Comparison of ENCODE assay signal across 1 cellular context in the genomic region with DNA sequence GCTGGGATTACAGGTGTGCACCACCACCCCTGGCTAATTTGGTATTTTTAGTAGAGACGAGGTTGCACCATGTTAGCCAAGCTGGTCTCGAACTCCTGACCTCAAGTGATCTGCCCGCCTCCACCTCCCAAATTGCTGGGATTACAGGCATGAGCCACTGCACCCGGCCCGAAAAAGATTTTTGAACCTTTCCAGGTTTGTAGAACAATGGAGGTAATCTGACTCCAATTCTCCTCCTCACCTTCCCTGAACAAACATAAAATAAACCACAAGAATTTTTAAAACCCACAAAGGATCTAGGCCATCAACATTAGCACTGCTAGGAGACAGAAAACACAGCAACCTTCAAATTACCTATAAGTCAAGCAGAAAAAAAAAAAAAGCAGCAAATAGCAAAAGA.
A peak's percentile ranks its signal among the peaks of the same experiment; 100 is the strongest.
TF ChIP-seq lines count a peak whose summit lies in the region.

No MANE protein-coding gene starts in this region.

TF ChIP-seq in HepG2, 621 proteins besides CTCF, POLR2A, EP300 and RAD21 (continued from another document and continues in another):
- TF ChIP-seq, protein P1, sequence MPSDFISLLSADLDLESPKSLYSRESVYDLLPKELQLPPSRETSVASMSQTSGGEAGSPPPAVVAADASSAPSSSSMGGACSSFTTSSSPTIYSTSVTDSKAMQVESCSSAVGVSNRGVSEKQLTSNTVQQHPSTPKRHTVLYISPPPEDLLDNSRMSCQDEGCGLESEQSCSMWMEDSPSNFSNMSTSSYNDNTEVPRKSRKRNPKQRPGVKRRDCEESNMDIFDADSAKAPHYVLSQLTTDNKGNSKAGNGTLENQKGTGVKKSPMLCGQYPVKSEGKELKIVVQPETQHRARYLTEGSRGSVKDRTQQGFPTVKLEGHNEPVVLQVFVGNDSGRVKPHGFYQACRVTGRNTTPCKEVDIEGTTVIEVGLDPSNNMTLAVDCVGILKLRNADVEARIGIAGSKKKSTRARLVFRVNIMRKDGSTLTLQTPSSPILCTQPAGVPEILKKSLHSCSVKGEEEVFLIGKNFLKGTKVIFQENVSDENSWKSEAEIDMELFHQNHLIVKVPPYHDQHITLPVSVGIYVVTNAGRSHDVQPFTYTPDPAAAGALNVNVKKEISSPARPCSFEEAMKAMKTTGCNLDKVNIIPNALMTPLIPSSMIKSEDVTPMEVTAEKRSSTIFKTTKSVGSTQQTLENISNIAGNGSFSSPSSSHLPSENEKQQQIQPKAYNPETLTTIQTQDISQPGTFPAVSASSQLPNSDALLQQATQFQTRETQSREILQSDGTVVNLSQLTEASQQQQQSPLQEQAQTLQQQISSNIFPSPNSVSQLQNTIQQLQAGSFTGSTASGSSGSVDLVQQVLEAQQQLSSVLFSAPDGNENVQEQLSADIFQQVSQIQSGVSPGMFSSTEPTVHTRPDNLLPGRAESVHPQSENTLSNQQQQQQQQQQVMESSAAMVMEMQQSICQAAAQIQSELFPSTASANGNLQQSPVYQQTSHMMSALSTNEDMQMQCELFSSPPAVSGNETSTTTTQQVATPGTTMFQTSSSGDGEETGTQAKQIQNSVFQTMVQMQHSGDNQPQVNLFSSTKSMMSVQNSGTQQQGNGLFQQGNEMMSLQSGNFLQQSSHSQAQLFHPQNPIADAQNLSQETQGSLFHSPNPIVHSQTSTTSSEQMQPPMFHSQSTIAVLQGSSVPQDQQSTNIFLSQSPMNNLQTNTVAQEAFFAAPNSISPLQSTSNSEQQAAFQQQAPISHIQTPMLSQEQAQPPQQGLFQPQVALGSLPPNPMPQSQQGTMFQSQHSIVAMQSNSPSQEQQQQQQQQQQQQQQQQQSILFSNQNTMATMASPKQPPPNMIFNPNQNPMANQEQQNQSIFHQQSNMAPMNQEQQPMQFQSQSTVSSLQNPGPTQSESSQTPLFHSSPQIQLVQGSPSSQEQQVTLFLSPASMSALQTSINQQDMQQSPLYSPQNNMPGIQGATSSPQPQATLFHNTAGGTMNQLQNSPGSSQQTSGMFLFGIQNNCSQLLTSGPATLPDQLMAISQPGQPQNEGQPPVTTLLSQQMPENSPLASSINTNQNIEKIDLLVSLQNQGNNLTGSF (CRISPR knock-in tag; IDR thresholded peaks at IDR 0.05): no peak
- TF ChIP-seq, protein P2, sequence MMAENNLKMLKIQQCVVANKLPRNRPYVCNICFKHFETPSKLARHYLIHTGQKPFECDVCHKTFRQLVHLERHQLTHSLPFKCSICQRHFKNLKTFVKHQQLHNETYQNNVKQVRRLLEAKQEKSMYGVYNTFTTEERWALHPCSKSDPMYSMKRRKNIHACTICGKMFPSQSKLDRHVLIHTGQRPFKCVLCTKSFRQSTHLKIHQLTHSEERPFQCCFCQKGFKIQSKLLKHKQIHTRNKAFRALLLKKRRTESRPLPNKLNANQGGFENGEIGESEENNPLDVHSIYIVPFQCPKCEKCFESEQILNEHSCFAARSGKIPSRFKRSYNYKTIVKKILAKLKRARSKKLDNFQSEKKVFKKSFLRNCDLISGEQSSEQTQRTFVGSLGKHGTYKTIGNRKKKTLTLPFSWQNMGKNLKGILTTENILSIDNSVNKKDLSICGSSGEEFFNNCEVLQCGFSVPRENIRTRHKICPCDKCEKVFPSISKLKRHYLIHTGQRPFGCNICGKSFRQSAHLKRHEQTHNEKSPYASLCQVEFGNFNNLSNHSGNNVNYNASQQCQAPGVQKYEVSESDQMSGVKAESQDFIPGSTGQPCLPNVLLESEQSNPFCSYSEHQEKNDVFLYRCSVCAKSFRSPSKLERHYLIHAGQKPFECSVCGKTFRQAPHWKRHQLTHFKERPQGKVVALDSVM (CRISPR knock-in tag; IDR thresholded peaks at IDR 0.05): no peak
- TF ChIP-seq ZNF660 (CRISPR knock-in tag; IDR thresholded peaks at IDR 0.05; ENCODE audit: borderline replicate concordance, low read depth): no peak
- no peak for TF ChIP-seq EZH2 (conservative IDR thresholded peaks at IDR 0.05; ENCODE audit: low read depth, low read length)
- no peak for TF ChIP-seq ZBTB42 (CRISPR knock-in tag; IDR thresholded peaks at IDR 0.05)
- no peak for TF ChIP-seq HHEX (CRISPR knock-in tag; IDR thresholded peaks at IDR 0.05)
- 0 out of 2 replicates have a peak, but pooled peaks have one; percentile 16 for TF ChIP-seq TCF7 (IDR thresholded peaks at IDR 0.05; ENCODE audit: low read depth)
- no peak for TF ChIP-seq ZNF563 (CRISPR knock-in tag; IDR thresholded peaks at IDR 0.05)
- no peak for TF ChIP-seq ZNF496 (CRISPR knock-in tag; IDR thresholded peaks at IDR 0.05; ENCODE audit: insufficient replicate concordance)
- 0 out of 2 replicates have a peak, but pooled peaks have one; percentile 8 for TF ChIP-seq ZKSCAN1 (IDR thresholded peaks at IDR 0.05; ENCODE audit: low read length)
- TF ChIP-seq RBFOX2 (IDR thresholded peaks at IDR 0.05; ENCODE audit: low read depth, low read length): no peak
- TF ChIP-seq SOX5 (CRISPR knock-in tag; IDR thresholded peaks at IDR 0.05; ENCODE audit: borderline replicate concordance): peak; percentile 97
- TF ChIP-seq SP5 (CRISPR knock-in tag; IDR thresholded peaks at IDR 0.05; ENCODE audit: borderline replicate concordance, low read depth): peak; percentile 74
- TF ChIP-seq, protein P3, sequence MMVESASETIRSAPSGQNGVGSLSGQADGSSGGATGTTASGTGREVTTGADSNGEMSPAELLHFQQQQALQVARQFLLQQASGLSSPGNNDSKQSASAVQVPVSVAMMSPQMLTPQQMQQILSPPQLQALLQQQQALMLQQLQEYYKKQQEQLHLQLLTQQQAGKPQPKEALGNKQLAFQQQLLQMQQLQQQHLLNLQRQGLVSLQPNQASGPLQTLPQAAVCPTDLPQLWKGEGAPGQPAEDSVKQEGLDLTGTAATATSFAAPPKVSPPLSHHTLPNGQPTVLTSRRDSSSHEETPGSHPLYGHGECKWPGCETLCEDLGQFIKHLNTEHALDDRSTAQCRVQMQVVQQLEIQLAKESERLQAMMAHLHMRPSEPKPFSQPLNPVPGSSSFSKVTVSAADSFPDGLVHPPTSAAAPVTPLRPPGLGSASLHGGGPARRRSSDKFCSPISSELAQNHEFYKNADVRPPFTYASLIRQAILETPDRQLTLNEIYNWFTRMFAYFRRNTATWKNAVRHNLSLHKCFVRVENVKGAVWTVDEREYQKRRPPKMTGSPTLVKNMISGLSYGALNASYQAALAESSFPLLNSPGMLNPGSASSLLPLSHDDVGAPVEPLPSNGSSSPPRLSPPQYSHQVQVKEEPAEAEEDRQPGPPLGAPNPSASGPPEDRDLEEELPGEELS (CRISPR knock-in tag; IDR thresholded peaks at IDR 0.05): no peak
- TF ChIP-seq ETV6 (CRISPR knock-in tag; conservative IDR thresholded peaks at IDR 0.05): no peak
- no peak for TF ChIP-seq NFRKB (IDR thresholded peaks at IDR 0.05)
- TF ChIP-seq FOXK2 (IDR thresholded peaks at IDR 0.05): 0 out of 2 replicates have a peak, but pooled peaks have one; percentile 13
- peak; percentile 84; the same call in 1 of the 2 replicates for TF ChIP-seq RCOR2 (CRISPR knock-in tag; IDR thresholded peaks at IDR 0.05)
- TF ChIP-seq, protein P4, sequence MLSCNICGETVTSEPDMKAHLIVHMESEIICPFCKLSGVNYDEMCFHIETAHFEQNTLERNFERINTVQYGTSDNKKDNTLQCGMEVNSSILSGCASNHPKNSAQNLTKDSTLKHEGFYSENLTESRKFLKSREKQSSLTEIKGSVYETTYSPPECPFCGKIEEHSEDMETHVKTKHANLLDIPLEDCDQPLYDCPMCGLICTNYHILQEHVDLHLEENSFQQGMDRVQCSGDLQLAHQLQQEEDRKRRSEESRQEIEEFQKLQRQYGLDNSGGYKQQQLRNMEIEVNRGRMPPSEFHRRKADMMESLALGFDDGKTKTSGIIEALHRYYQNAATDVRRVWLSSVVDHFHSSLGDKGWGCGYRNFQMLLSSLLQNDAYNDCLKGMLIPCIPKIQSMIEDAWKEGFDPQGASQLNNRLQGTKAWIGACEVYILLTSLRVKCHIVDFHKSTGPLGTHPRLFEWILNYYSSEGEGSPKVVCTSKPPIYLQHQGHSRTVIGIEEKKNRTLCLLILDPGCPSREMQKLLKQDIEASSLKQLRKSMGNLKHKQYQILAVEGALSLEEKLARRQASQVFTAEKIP (CRISPR knock-in tag; IDR thresholded peaks at IDR 0.05; ENCODE audit: borderline replicate concordance): no peak
- TF ChIP-seq ZSCAN25 (CRISPR knock-in tag; IDR thresholded peaks at IDR 0.05): no peak
- TF ChIP-seq MED13 (CRISPR knock-in tag; IDR thresholded peaks at IDR 0.05): no peak
- peak; percentile 92 for TF ChIP-seq ZMYM2 (CRISPR knock-in tag; IDR thresholded peaks at IDR 0.05)
- no peak for TF ChIP-seq REPIN1 (CRISPR knock-in tag; IDR thresholded peaks at IDR 0.05; ENCODE audit: borderline replicate concordance, low read depth)
- TF ChIP-seq MXI1 (IDR thresholded peaks at IDR 0.05; ENCODE audit: borderline replicate concordance, low read depth, low read length): no peak
- TF ChIP-seq HMG20A (CRISPR knock-in tag; IDR thresholded peaks at IDR 0.05; ENCODE audit: borderline replicate concordance): peak; percentile 52; the same call in 1 of the 2 replicates
- TF ChIP-seq ZNF333 (CRISPR knock-in tag; IDR thresholded peaks at IDR 0.05; ENCODE audit: borderline replicate concordance): no peak
- TF ChIP-seq FLYWCH1 (CRISPR knock-in tag; IDR thresholded peaks at IDR 0.05): no peak
- peak; percentile 99 for TF ChIP-seq MTF1 (CRISPR knock-in tag; IDR thresholded peaks at IDR 0.05)
- TF ChIP-seq HNRNPL (IDR thresholded peaks at IDR 0.05; ENCODE audit: low read depth, low read length): no peak
- no peak for TF ChIP-seq ZNF552 (CRISPR knock-in tag; IDR thresholded peaks at IDR 0.05; ENCODE audit: borderline replicate concordance)
- TF ChIP-seq FOXP1 (IDR thresholded peaks at IDR 0.05): no peak
- TF ChIP-seq FOXP1 (CRISPR knock-in tag; IDR thresholded peaks at IDR 0.05): peak; percentile 32; the same call in 1 of the 2 replicates
- TF ChIP-seq RBAK (CRISPR knock-in tag; IDR thresholded peaks at IDR 0.05): no peak
- TF ChIP-seq ARNT2 (CRISPR knock-in tag; IDR thresholded peaks at IDR 0.05; ENCODE audit: low read depth): no peak
- peak; percentile 56; the same call in 1 of the 2 replicates for TF ChIP-seq CHD4 (IDR thresholded peaks at IDR 0.05; ENCODE audit: borderline replicate concordance, low read length)
- TF ChIP-seq MEF2D (CRISPR knock-in tag; IDR thresholded peaks at IDR 0.05): no peak
- TF ChIP-seq ZNF367 (CRISPR knock-in tag; IDR thresholded peaks at IDR 0.05; ENCODE audit: borderline replicate concordance): no peak
- TF ChIP-seq KLF15 (CRISPR knock-in tag; IDR thresholded peaks at IDR 0.05; ENCODE audit: borderline replicate concordance): no peak
- TF ChIP-seq, protein P5, sequence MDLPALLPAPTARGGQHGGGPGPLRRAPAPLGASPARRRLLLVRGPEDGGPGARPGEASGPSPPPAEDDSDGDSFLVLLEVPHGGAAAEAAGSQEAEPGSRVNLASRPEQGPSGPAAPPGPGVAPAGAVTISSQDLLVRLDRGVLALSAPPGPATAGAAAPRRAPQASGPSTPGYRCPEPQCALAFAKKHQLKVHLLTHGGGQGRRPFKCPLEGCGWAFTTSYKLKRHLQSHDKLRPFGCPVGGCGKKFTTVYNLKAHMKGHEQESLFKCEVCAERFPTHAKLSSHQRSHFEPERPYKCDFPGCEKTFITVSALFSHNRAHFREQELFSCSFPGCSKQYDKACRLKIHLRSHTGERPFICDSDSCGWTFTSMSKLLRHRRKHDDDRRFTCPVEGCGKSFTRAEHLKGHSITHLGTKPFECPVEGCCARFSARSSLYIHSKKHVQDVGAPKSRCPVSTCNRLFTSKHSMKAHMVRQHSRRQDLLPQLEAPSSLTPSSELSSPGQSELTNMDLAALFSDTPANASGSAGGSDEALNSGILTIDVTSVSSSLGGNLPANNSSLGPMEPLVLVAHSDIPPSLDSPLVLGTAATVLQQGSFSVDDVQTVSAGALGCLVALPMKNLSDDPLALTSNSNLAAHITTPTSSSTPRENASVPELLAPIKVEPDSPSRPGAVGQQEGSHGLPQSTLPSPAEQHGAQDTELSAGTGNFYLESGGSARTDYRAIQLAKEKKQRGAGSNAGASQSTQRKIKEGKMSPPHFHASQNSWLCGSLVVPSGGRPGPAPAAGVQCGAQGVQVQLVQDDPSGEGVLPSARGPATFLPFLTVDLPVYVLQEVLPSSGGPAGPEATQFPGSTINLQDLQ (CRISPR knock-in tag; IDR thresholded peaks at IDR 0.05): no peak
- TF ChIP-seq, protein P6, sequence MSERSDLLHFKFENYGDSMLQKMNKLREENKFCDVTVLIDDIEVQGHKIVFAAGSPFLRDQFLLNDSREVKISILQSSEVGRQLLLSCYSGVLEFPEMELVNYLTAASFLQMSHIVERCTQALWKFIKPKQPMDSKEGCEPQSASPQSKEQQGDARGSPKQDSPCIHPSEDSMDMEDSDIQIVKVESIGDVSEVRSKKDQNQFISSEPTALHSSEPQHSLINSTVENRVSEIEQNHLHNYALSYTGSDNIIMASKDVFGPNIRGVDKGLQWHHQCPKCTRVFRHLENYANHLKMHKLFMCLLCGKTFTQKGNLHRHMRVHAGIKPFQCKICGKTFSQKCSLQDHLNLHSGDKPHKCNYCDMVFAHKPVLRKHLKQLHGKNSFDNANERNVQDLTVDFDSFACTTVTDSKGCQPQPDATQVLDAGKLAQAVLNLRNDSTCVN (CRISPR knock-in tag; IDR thresholded peaks at IDR 0.05; ENCODE audit: borderline replicate concordance): no peak
- TF ChIP-seq CBFB (CRISPR knock-in tag; IDR thresholded peaks at IDR 0.05): peak; percentile 92
- TF ChIP-seq NBN (conservative IDR thresholded peaks at IDR 0.05): no peak
- TF ChIP-seq, protein P7, sequence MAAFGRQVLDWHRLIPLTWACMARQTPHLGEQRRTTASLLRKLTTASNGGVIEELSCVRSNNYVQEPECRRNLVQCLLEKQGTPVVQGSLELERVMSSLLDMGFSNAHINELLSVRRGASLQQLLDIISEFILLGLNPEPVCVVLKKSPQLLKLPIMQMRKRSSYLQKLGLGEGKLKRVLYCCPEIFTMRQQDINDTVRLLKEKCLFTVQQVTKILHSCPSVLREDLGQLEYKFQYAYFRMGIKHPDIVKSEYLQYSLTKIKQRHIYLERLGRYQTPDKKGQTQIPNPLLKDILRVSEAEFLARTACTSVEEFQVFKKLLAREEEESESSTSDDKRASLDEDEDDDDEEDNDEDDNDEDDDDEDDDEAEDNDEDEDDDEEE (CRISPR knock-in tag; IDR thresholded peaks at IDR 0.05): no peak
- peak; percentile 48; the same call in 1 of the 2 replicates for TF ChIP-seq ZMYM4 (CRISPR knock-in tag; IDR thresholded peaks at IDR 0.05)
- TF ChIP-seq PAF1 (CRISPR knock-in tag; IDR thresholded peaks at IDR 0.05): no peak
- TF ChIP-seq KDM1A (CRISPR knock-in tag; IDR thresholded peaks at IDR 0.05): peak; percentile 46; the same call in 1 of the 2 replicates
- TF ChIP-seq ZNF136 (CRISPR knock-in tag; IDR thresholded peaks at IDR 0.05; ENCODE audit: low read depth): no peak
- peak; percentile 44; the same call in 1 of the 2 replicates for TF ChIP-seq BCL6 (CRISPR knock-in tag; IDR thresholded peaks at IDR 0.05)
- TF ChIP-seq SMAD9 (CRISPR knock-in tag; IDR thresholded peaks at IDR 0.05): no peak
- TF ChIP-seq SOX13 (IDR thresholded peaks at IDR 0.05): peak; percentile 80
- TF ChIP-seq SOX13 (CRISPR knock-in tag; conservative IDR thresholded peaks at IDR 0.05 in 1 of 2, IDR thresholded peaks at IDR 0.05 in 1 of 2): peak in 1 of 2 experiments; percentile 98; a peak in 2 of 4 replicates
- TF ChIP-seq SALL2 (CRISPR knock-in tag; IDR thresholded peaks at IDR 0.05): no peak
- TF ChIP-seq, protein P8, sequence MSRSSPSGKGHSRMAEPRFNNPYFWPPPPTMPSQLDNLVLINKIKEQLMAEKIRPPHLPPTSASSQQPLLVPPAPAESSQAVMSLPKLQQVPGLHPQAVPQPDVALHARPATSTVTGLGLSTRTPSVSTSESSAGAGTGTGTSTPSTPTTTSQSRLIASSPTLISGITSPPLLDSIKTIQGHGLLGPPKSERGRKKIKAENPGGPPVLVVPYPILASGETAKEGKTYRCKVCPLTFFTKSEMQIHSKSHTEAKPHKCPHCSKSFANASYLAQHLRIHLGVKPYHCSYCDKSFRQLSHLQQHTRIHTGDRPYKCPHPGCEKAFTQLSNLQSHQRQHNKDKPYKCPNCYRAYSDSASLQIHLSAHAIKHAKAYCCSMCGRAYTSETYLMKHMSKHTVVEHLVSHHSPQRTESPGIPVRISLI (CRISPR knock-in tag; IDR thresholded peaks at IDR 0.05; ENCODE audit: borderline replicate concordance): peak; percentile 40; the same call in 1 of the 2 replicates
